Comparison of ENCODE assay signal across 8 cellular contexts in genomic region chr1:200620273-200621131, GRCh38. TPM values are rescaled to one million over a fixed set of nuclear protein-coding genes. Genes with fewer than 3 reads are reported as not detected.
DNase-seq lines count a peak whose midpoint lies in the region; ATAC-seq and TF ChIP-seq lines count a peak whose summit lies in the region.

Gene KIF14 (minus strand): TSS chr1:200620751. CDS start chr1:200618723, 2,028 bp downstream.

- no peaks in the 10 kb centered on the region for H3K79me2 ChIP-seq in OCI-LY1 (ENCODE audit: insufficient read depth, low read length)

- peaks cover 20% of the 10 kb centered on the region for H3K4me1 ChIP-seq in OCI-LY1 (ENCODE audit: insufficient read depth, low read length, severe bottlenecking)

- H3K9ac ChIP-seq in OCI-LY1 (ENCODE audit: low read length): peak within 1 kb of the TSS; percentile 86

- peak within 1 kb of the TSS; percentile 61 for H3K27ac ChIP-seq in OCI-LY1 (ENCODE audit: low read depth, low read length, poor library complexity, severe bottlenecking)

- H3K9me2 ChIP-seq in OCI-LY1 (ENCODE audit: low read depth, low read length): no peaks in the 10 kb centered on the region

- no peaks in the 10 kb centered on the region for H4K20me1 ChIP-seq in OCI-LY1 (ENCODE audit: insufficient read depth, low read length)

- ATAC-seq in GM21526 (IDR thresholded peaks at IDR 0.05; ENCODE audit: low FRiP score, unreplicated experiment): peak; percentile 90

- H3K27me3 ChIP-seq in OCI-LY1 (ENCODE audit: insufficient read depth, low read length): no peaks in the 10 kb centered on the region

- TF ChIP-seq CTCF in OCI-LY1 (IDR thresholded peaks at IDR 0.05; ENCODE audit: low read length) (no peak), epithelial cell of esophagus (IDR thresholded peaks at IDR 0.05; ENCODE audit: insufficient read depth, low read depth, low read length, missing control alignments) (no peak)

- H3K9me3 ChIP-seq in OCI-LY1 (ENCODE audit: low read length): no peaks in the 10 kb centered on the region

- peak within 1 kb of the TSS; percentile 98 for H2AFZ ChIP-seq in OCI-LY1 (ENCODE audit: low read length)

- H3F3A ChIP-seq in OCI-LY1 (ENCODE audit: insufficient read depth, low read length): no peaks in the 10 kb centered on the region

- H3K4me3 ChIP-seq in OCI-LY1 (ENCODE audit: low read depth, low read length, poor library complexity, severe bottlenecking): peak within 1 kb of the TSS; percentile 87
- peak within 1 kb of the TSS; percentile 81 for H3K4me3 ChIP-seq in epithelial cell of esophagus (ENCODE audit: low read length)

- peak within 1 kb of the TSS; percentile 98 for H3K4me2 ChIP-seq in OCI-LY1 (ENCODE audit: low read length)

- peaks cover 25% of the 10 kb centered on the region for H3K36me3 ChIP-seq in OCI-LY1 (ENCODE audit: insufficient read depth, low read length)

- DNase-seq in DMS 273 (lab: John Stamatoyannopoulos, UW; ENCODE audit: unreplicated experiment) (peak; percentile 98), HuH-7 (ENCODE audit: low spot score) (peak; percentile 94), epithelial cell of esophagus (ENCODE audit: low read depth) (peak; percentile 93), mucosa of gallbladder (ENCODE audit: low spot score) (peak; percentile 93)
- DNase-seq in activated CD8-positive, alpha-beta memory T cell treated with anti-CD3 and anti-CD28 coated beads, Interleukin-2, amount 50 U/mL, for 24 hours (ENCODE audit: extremely low read depth): peak; percentile 83
- peak; percentile 78 to 83 for DNase-seq in stimulated activated CD8-positive, alpha-beta memory T cell treated with anti-CD3 and anti-CD28 coated beads, Interleukin-4, amount 100 ng/mL, for 4 hours (ENCODE audit: low read depth in 2 of 2, low spot score in 1 of 2)

RNA-seq across cellular contexts. Expression of gene KIF14, which starts in this region (rescaled TPM):
- 0.43 TPM for total RNA-seq in mucosa of gallbladder

Comparison
In these comparisons a context has a peak if more than half of its experiments do, and no peak if none do; other contexts are left out.
1. Peak in every context shown above with its lines: DNase-seq, ATAC-seq, H3K4me3 ChIP-seq and H3K27ac ChIP-seq.
2. Peak in DNase-seq in mucosa of gallbladder; RNA of the gene not detected or under 1 TPM.